8 cellular contexts compared by ENCODE assay signal in the genomic region with DNA sequence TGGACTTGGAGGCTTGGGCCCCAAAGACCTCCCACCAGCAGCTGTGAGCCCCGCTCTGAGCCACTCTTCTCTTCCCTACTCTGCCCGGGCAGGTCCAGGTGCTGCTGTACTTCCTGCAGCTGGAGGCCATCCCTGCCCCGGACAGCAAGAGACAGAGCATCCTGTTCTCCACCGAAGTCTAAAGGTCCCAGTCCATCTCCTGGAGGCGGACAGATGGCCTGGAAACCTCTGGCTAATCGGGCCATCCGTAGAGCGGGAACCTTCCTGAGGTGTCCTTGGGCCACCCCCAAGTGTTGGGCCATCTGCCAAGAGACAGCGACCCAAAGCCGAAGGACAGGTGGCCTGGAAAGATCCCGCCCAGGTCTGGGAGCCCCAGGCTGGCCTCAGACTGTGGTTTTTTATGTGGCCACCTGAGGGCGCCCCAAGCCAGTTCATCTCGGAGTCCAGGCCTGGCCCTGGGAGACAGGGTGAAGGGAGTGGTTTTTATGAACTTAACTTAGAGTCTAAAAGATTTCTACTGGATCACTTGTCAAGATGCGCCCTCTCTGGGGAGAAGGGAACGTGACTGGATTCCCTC.
DNase-seq lines count a peak whose midpoint lies in the region; ATAC-seq and TF ChIP-seq lines count a peak whose summit lies in the region.

No MANE protein-coding gene starts in this region.

- intact Hi-C loops in mammary epithelial cell (cut with micrococcal nuclease) = loop anchor here (5.0 kb wide), 2 partner anchors 72 to 222 kb away; no protein-coding TSS in a partner anchor
- intact Hi-C loops in left colon (cut with DNase I, micrococcal nuclease) = loop anchor here in 1 of 2 donors (10.0 kb wide), 1 partner anchor 69 kb away; no protein-coding TSS in a partner anchor

- ATAC-seq in left colon (peak; percentile 59), HG02938 (IDR thresholded peaks at IDR 0.05; ENCODE audit: unreplicated experiment) (no peak)

- no peak overlapping the region for H3K4me2 ChIP-seq in mammary epithelial cell (ENCODE audit: insufficient read depth, low read depth, low read length)

- no peaks in the 10 kb centered on the region for H4K20me1 ChIP-seq in mammary epithelial cell (ENCODE audit: insufficient read depth, low read length)

- H3K36me3 ChIP-seq in mammary epithelial cell (ENCODE audit: insufficient read depth, low read length) = no peaks in the 10 kb centered on the region

- no peak overlapping the region for H3K4me3 ChIP-seq in mammary epithelial cell (replicated peaks in 1 of 3; ENCODE audit: insufficient read depth in 1 of 3, low read depth in 2 of 3, low read length in 3 of 3)

- dilution Hi-C loops in mammary epithelial cell (cut with HindIII; ENCODE audit: low sequenced_read_pairs) = no loop called here

- BruUV-seq in mammary epithelial cell (replicated peaks; lab: Mats Ljungman, UMichigan) = no TSS peak

- in situ Hi-C loops in mammary epithelial cell (cut with MboI; ENCODE audit: low sequenced_read_pairs in 2 of 2) = no loop called here

- H3K9me3 ChIP-seq in mammary epithelial cell (replicated peaks; ENCODE audit: insufficient read depth, low read length) = no peaks in the 10 kb centered on the region

- no peaks in the 10 kb centered on the region for H3K79me2 ChIP-seq in mammary epithelial cell (ENCODE audit: insufficient read depth, low read length)

- H2AFZ ChIP-seq in mammary epithelial cell (ENCODE audit: low read depth, low read length) = no peak overlapping the region

- H3K27me3 ChIP-seq in mammary epithelial cell (ENCODE audit: insufficient read depth, low read length) = no peaks in the 10 kb centered on the region

- peak; percentile 9 for DNase-seq in GM04503 (ENCODE audit: low read depth)
- peak; percentile 65 for DNase-seq in NAMALWA (ENCODE audit: low spot score)
- DNase-seq in mammary epithelial cell = peak; percentile 67
- peak in 1 of 2 donors; percentile 71 for DNase-seq in left colon
- peak; percentile 11 to 29 (median 24) for DNase-seq in stimulated activated CD4-positive, alpha-beta T cell treated with anti-CD3 and anti-CD28 coated beads, TNF-alpha, amount 100 ng/mL, for 4 hours (ENCODE audit: low read depth in 3 of 3)
- DNase-seq in NCI-H446 treated with DMSO at 0.1 percent for 48 hours (lab: John Stamatoyannopoulos, UW) = no peak

- CTCF ChIA-PET in mammary epithelial cell (lab: Charles Lee; ENCODE audit: low non-redundant PET) = no interaction called here

- H3K27ac ChIP-seq in VCaP (no peak overlapping the region), mammary epithelial cell (ENCODE audit: insufficient read depth, low read depth, low read length) (no peak overlapping the region)

- no peak overlapping the region for H3K9ac ChIP-seq in mammary epithelial cell (ENCODE audit: insufficient read depth, low read length)

- H3K4me1 ChIP-seq in mammary epithelial cell (ENCODE audit: insufficient read depth, low read length) = peaks cover 4% of the 10 kb centered on the region

- TF ChIP-seq CTCF in VCaP (conservative IDR thresholded peaks at IDR 0.05) (peak; percentile 66), mammary epithelial cell (conservative IDR thresholded peaks at IDR 0.05 in 1 of 2, IDR thresholded peaks at IDR 0.05 in 1 of 2; ENCODE audit: extremely low read depth in 1 of 2, insufficient read depth in 1 of 2, low read depth in 1 of 2, low read length in 2 of 2) (peak; percentile 21 to 51)

- 4% methylated on average over 8 of the region's 15 CpGs for WGBS in mammary epithelial cell (ENCODE audit: low coverage, missing lambda C conversion rate)
